ENCODE assay signal across 8 cellular contexts in genomic region chr10:35563266-35563891, GRCh38. TPM values are rescaled to one million over a fixed set of nuclear protein-coding genes. Genes with fewer than 3 reads are reported as not detected.
A peak's percentile ranks its signal among the peaks of the same experiment; 100 is the strongest.
DNase-seq lines count a peak whose midpoint lies in the region; ATAC-seq and TF ChIP-seq lines count a peak whose summit lies in the region.

No MANE protein-coding gene starts in this region.

- H3K4me1 ChIP-seq in A673 (ENCODE audit: insufficient read depth, low read length, poor library complexity, severe bottlenecking) (peaks cover 15% of the 10 kb centered on the region), PC-3 (ENCODE audit: insufficient read depth, low read length) (0 out of 2 replicates have a peak, but pooled peaks cover 2% of the 10 kb centered on the region)

- DNase-seq in A673 (ENCODE audit: low spot score), result peak; percentile 88
- DNase-seq in GM13976 (ENCODE audit: low spot score), result peak; percentile 75
- DNase-seq in HUDEP-2 (lab: John Stamatoyannopoulos, UW; ENCODE audit: unreplicated experiment in 76 of 76), result peak in 52 of 76 experiments; percentile 1 to 66 (median 36)
- peak; percentile 98 for DNase-seq in PC-3
- DNase-seq in activated naive CD4-positive, alpha-beta T cell treated with Interleukin-2 at 50 U/mL for 16 hours, result peak; percentile 38
- DNase-seq in Right ventricle myocardium superior, result peak; percentile 68
- DNase-seq in putamen (ENCODE audit: low spot score), result peak; percentile 56
- no peak for DNase-seq in ureter (ENCODE audit: low spot score)

- CTCF ChIA-PET in A673 (lab: Charles Lee) (interaction anchor here (0.6 to 1.3 kb wide), 7 partner anchors 17 to 1498 kb away, joined by 3 to 6 read pairs (median 4); no protein-coding TSS in a partner anchor), PC-3 (lab: Charles Lee) (interaction anchor here (0.6 to 2.3 kb wide), 24 partner anchors 9 to 1318 kb away, joined by 3 to 15 read pairs (median 3); no protein-coding TSS in a partner anchor)

- no peaks in the 10 kb centered on the region for H3F3A ChIP-seq in PC-3 (ENCODE audit: low read length, unreplicated experiment)

- H3K9me3 ChIP-seq in A673 (ENCODE audit: low read depth, low read length, poor library complexity, severe bottlenecking) (no peaks in the 10 kb centered on the region), PC-3 (ENCODE audit: low read length) (no peaks in the 10 kb centered on the region)

- peak; percentile 100 for TF ChIP-seq CTCF in A673 (conservative IDR thresholded peaks at IDR 0.05; ENCODE audit: low read depth, low read length)
- TF ChIP-seq CTCF in GM13976 (IDR thresholded peaks at IDR 0.05; ENCODE audit: borderline replicate concordance, control extremely low read depth, extremely low read depth, insufficient read depth, missing control alignments), result peak; percentile 98
- peak; percentile 100 for TF ChIP-seq CTCF in PC-3 (conservative IDR thresholded peaks at IDR 0.05; ENCODE audit: low read depth, low read length)

- H3K4me2 ChIP-seq in PC-3 (ENCODE audit: low read length), result no peak overlapping the region

- H4K20me1 ChIP-seq in PC-3 (ENCODE audit: low read length), result no peaks in the 10 kb centered on the region

- 0 out of 2 replicates have a peak, but pooled peaks cover 5% of the 10 kb centered on the region for H3K79me2 ChIP-seq in PC-3 (ENCODE audit: low read length)

- in situ Hi-C loops in GM13976 (cut with MboI; ENCODE audit: low sequenced_read_pairs, unreplicated experiment), result loop anchor here (25.0 kb wide), 1 partner anchor 451 kb away; no protein-coding TSS in a partner anchor

- H3K4me3 ChIP-seq in A673 (ENCODE audit: low read depth, low read length, poor library complexity, severe bottlenecking) (no peak overlapping the region), PC-3 (ENCODE audit: low read length) (no peak overlapping the region)

- ATAC-seq in PC-3 (peak; percentile 85), Right ventricle myocardium superior (ENCODE audit: poor library complexity) (no peak)

- POLR2A ChIA-PET in A673 (lab: Charles Lee; ENCODE audit: low non-redundant PET), result no interaction called here
- POLR2A ChIA-PET in PC-3 (lab: Charles Lee; ENCODE audit: unreplicated experiment), result interaction anchor here (0.5 to 0.6 kb wide), 3 partner anchors 10 to 256 kb away, joined by 3 to 4 read pairs (median 4); no protein-coding TSS in a partner anchor

- H3K36me3 ChIP-seq in A673 (ENCODE audit: insufficient read depth, low read length, poor library complexity, severe bottlenecking) (no peaks in the 10 kb centered on the region), PC-3 (ENCODE audit: low read depth, low read length) (peaks cover 24% of the 10 kb centered on the region)

- H3K27ac ChIP-seq in A673 (ENCODE audit: low read depth, low read length, poor library complexity, severe bottlenecking), result no peak overlapping the region
- H3K27ac ChIP-seq in PC-3 (ENCODE audit: low read length), result no peak overlapping the region

- H3K27me3 ChIP-seq in A673 (replicated peaks; ENCODE audit: insufficient read depth, low read depth, low read length, poor library complexity), result no peaks in the 10 kb centered on the region
- H3K27me3 ChIP-seq in PC-3 (ENCODE audit: low read length), result no peaks in the 10 kb centered on the region

- no peak overlapping the region for H2AFZ ChIP-seq in PC-3 (ENCODE audit: low read length)

- BruUV-seq in A673 (replicated peaks; lab: Mats Ljungman, UMichigan) (no TSS peak), PC-3 (replicated peaks; lab: Mats Ljungman, UMichigan) (no TSS peak)

- H3K9ac ChIP-seq in PC-3 (ENCODE audit: low read length), result no peak overlapping the region

- H3K9me2 ChIP-seq in PC-3 (replicated peaks; ENCODE audit: low read length), result no peaks in the 10 kb centered on the region

- intact Hi-C loops in A673 (cut with micrococcal nuclease; ENCODE audit: unreplicated experiment), result loop anchor here (5.0 to 10.0 kb wide), 3 partner anchors 226 to 436 kb away; partner anchors contain the start of genes CCNY and CREM
- intact Hi-C loops in PC-3 (cut with micrococcal nuclease), result loop anchor here (1.0 to 5.0 kb wide), 8 partner anchors 16 to 1318 kb away; no protein-coding TSS in a partner anchor
- intact Hi-C loops in Right ventricle myocardium superior (cut with DNase I), result loop anchor here (5.0 to 10.0 kb wide), 2 partner anchors 226 to 319 kb away; partner anchors contain the start of gene CCNY

RNA-seq across cellular contexts. Expression of gene GJD4, which starts 41.8 kb away (rescaled TPM):
- total RNA-seq in A673 (2021), result not detected in 2 replicates
- total RNA-seq in PC-3 (2014; rRNA removed), result 0.33 and 0.58 TPM in 2 replicates
- not detected for total RNA-seq in Right ventricle myocardium superior
- total RNA-seq in ureter, result not detected
